In the genomic region with DNA sequence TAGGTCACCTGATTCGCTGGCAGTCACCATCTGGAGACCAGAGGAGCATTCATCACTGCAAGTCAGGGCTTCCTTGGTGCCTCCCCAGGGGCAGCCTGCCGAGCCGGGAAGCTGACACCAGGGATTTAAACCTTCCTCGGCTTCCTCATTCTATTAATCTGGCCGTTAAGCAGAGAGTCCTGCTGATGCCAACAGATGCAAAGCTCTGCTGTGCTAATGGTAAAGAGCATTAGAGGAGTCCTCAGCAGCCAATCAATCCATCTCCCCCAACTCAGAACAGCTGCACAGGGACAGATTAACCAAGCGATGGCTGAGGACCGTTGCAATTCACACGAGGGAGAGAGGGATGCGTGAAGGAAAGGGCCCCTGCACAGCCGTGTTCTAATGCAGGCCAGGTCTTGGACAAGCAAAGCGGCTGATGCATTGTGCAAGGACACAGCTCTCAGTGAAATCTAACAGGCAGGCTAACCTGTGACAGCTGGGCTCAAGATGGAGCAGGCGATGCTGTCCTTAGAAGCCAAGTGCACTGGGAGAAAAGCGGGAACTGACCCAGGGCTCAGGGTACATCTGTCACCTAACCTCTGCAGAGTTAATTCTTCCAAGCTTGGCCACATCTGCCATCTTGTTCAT, we compare ENCODE assay signal across 26 cellular contexts.
A peak's percentile ranks its signal among the peaks of the same experiment; 100 is the strongest.
DNase-seq lines count a peak whose midpoint lies in the region; ATAC-seq and TF ChIP-seq lines count a peak whose summit lies in the region.
"Had no signal": no experiment of that assay in that cellular context is flagged by ENCODE, and none has a peak within 500 bp of the region (broad histone marks: within the 10 kb centered on the region; RNA-seq: fewer than 3 reads in every experiment).

No MANE protein-coding gene starts in this region.

- no peak overlapping the region for H3K4me3 ChIP-seq in spleen
- H3K4me3 ChIP-seq: GM23248, lung, PC-9, smooth muscle cell, thoracic aorta had no signal

- intact Hi-C loops in spleen (cut with DNase I; ENCODE audit: low total_unique reads) = no loop called here
- intact Hi-C loops in Right ventricle myocardium superior (cut with DNase I) = no loop called here

- no peaks in the 10 kb centered on the region for H3K9me3 ChIP-seq in spleen
- H3K9me3 ChIP-seq: thoracic aorta had no signal

- peaks cover 2 to 92% (median 42%) of the 10 kb centered on the region in 6 donors for H3K4me1 ChIP-seq in spleen

- no peak overlapping the region for H3K27ac ChIP-seq in spleen
- H3K27ac ChIP-seq: GM23248, KMS-11, PC-9, thoracic aorta had no signal

- TF ChIP-seq CTCF in brain (conservative IDR thresholded peaks at IDR 0.05) (no peak), spleen (IDR thresholded peaks at IDR 0.05 in 8 of 11, conservative IDR thresholded peaks at IDR 0.05 in 3 of 11) (no peak)

- 52 to 75% (median 68%) methylated on average over 13 of the region's 13 CpGs for WGBS in spleen, 5 donors

- H3K27me3 ChIP-seq in spleen (replicated peaks in 1 of 7) = no peaks in the 10 kb centered on the region

- no peak for TF ChIP-seq POLR2A in spleen (IDR thresholded peaks at IDR 0.05)

- no peak for ATAC-seq in Right ventricle myocardium superior (ENCODE audit: poor library complexity)

- peak overlapping the region in 3 of 5 experiments; percentile 9 to 49 (median 27) for H3K4me3 Mint-ChIP-seq in brain
- H3K4me3 Mint-ChIP-seq: activated B cell treated with CpG ODN at 0.5 μM for 24 hours; T-helper 2 cell treated with Interferon-gamma antibody and Interleukin-4, amounts not matched to agents 5 μg/mL and 100 μg/mL, for 36 hours had no signal

- H3K36me3 Mint-ChIP-seq in brain = peaks cover 18% of the 10 kb centered on the region

- H3K27me3 Mint-ChIP-seq in brain = peaks cover 3% of the 10 kb centered on the region
- H3K27me3 Mint-ChIP-seq: activated B cell treated with CpG ODN at 0.5 μM for 24 hours had no signal

- peaks cover 0 to 33% (median 0%) of the 10 kb centered on the region in 6 donors for H3K36me3 ChIP-seq in spleen
- H3K36me3 ChIP-seq: thoracic aorta had no signal

- H3K27ac Mint-ChIP-seq in brain = peak overlapping the region in 4 of 5 experiments; percentile 47 to 86 (median 74)
- H3K27ac Mint-ChIP-seq: activated B cell treated with CpG ODN at 0.5 μM for 24 hours; T-helper 2 cell treated with Interferon-gamma antibody and Interleukin-4, amounts not matched to agents 5 μg/mL and 100 μg/mL, for 36 hours had no signal

- peaks cover 59% of the 10 kb centered on the region for H3K4me1 Mint-ChIP-seq in brain

- DNase-seq in NCI-H2227 (lab: John Stamatoyannopoulos, UW; ENCODE audit: unreplicated experiment) (peak; percentile 12), NCI-H2227 treated with DMSO at 0.1 percent for 48 hours (lab: John Stamatoyannopoulos, UW) (no peak), NCI-H2171 (lab: John Stamatoyannopoulos, UW) (peak; percentile 91), spleen (peak; percentile 54), Right ventricle myocardium superior (no peak), UCSD-AML1 (lab: John Stamatoyannopoulos, UW; ENCODE audit: unreplicated experiment) (no peak)
- no peak for DNase-seq in effector CD8-positive, alpha-beta T cell (lab: John Stamatoyannopoulos, UW)
- DNase-seq: activated B cell treated with CpG ODN at 0.5 μM for 24 hours; activated CD4-positive, alpha-beta T cell treated with anti-CD3 and anti-CD28 coated beads, Interleukin-2, amount 50 U/mL, for 4 hours; activated effector memory CD4-positive, alpha-beta T cell treated with anti-CD3 and anti-CD28 coated beads, Interleukin-2, amount 50 U/mL, for 16 hours; AML-193; COR-L47; GM23248; NCI-H1048; NCI-H2107; NCI-H748 treated with DMSO at 0.1 percent for 48 hours; nucleus accumbens; PC-9; stimulated activated CD4-positive, alpha-beta T cell treated with anti-CD3 and anti-CD28 coated beads, Interleukin-2, amount 100 ng/mL, for 48 hours; stimulated activated naive CD4-positive, alpha-beta T cell treated with Interleukin-2 at 50 U/mL for 16 hours had no signal

- H3K9me3 Mint-ChIP-seq in brain = no peaks in the 10 kb centered on the region
- H3K9me3 Mint-ChIP-seq: activated B cell treated with CpG ODN at 0.5 μM for 24 hours; T-helper 2 cell treated with Interferon-gamma antibody and Interleukin-4, amounts not matched to agents 5 μg/mL and 100 μg/mL, for 36 hours had no signal

Comparison
In these comparisons a context has a peak if more than half of its experiments do, and no peak if none do; other contexts are left out.
1. DNase-seq: peak in NCI-H2227 (single experiment), NCI-H2171 (single experiment) and spleen (single experiment); none in NCI-H2227 treated with DMSO at 0.1 percent for 48 hours (single experiment), Right ventricle myocardium superior (single experiment), effector CD8-positive, alpha-beta T cell (single experiment) and UCSD-AML1 (single experiment).